Comparison of ENCODE assay signal across 1 cellular context in the genomic region with DNA sequence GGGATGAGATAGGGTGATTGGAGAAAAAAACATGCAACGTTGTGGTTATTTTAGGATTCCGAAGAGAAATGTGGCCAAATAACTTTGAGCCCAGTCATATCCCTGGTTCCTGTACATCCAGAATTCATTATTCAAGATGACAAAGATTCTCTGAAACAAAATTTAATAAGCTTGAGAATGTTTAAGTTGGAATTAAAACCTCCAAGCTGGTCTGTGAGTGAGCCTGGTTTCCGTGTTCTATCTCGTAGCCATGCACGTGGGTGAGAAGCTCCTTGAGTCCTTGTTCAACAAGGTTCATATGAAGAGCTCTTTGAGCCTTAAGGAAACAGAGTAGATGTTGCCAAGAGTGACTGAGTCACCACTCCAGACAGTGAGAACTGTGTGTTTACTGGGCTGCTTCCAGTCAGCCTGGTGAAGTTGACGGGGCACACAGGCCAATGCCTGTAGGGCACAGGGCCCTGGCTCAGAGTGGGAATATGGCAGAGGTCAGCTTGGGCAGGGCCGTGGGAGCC.
TF ChIP-seq lines count a peak whose summit lies in the region.

No MANE protein-coding gene starts in this region.

TF ChIP-seq in WTC11, 78 proteins besides CTCF, POLR2A, EP300 and RAD21 (continued from another document):
- TF ChIP-seq, protein P1, sequence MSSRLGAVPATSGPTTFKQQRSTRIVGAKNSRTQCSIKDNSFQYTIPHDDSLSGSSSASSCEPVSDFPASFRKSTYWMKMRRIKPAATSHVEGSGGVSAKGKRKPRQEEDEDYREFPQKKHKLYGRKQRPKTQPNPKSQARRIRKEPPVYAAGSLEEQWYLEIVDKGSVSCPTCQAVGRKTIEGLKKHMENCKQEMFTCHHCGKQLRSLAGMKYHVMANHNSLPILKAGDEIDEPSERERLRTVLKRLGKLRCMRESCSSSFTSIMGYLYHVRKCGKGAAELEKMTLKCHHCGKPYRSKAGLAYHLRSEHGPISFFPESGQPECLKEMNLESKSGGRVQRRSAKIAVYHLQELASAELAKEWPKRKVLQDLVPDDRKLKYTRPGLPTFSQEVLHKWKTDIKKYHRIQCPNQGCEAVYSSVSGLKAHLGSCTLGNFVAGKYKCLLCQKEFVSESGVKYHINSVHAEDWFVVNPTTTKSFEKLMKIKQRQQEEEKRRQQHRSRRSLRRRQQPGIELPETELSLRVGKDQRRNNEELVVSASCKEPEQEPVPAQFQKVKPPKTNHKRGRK (CRISPR knock-in tag; IDR thresholded peaks at IDR 0.05; ENCODE audit: borderline replicate concordance): no peak
- TF ChIP-seq, protein P2, sequence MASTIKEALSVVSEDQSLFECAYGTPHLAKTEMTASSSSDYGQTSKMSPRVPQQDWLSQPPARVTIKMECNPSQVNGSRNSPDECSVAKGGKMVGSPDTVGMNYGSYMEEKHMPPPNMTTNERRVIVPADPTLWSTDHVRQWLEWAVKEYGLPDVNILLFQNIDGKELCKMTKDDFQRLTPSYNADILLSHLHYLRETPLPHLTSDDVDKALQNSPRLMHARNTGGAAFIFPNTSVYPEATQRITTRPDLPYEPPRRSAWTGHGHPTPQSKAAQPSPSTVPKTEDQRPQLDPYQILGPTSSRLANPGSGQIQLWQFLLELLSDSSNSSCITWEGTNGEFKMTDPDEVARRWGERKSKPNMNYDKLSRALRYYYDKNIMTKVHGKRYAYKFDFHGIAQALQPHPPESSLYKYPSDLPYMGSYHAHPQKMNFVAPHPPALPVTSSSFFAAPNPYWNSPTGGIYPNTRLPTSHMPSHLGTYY (CRISPR knock-in tag; IDR thresholded peaks at IDR 0.05): no peak
- TF ChIP-seq, protein P3, sequence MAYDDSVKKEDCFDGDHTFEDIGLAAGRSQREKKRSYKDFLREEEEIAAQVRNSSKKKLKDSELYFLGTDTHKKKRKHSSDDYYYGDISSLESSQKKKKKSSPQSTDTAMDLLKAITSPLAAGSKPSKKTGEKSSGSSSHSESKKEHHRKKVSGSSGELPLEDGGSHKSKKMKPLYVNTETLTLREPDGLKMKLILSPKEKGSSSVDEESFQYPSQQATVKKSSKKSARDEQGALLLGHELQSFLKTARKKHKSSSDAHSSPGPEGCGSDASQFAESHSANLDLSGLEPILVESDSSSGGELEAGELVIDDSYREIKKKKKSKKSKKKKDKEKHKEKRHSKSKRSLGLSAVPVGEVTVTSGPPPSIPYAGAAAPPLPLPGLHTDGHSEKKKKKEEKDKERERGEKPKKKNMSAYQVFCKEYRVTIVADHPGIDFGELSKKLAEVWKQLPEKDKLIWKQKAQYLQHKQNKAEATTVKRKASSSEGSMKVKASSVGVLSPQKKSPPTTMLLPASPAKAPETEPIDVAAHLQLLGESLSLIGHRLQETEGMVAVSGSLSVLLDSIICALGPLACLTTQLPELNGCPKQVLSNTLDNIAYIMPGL (CRISPR knock-in tag; IDR thresholded peaks at IDR 0.05): no peak
- TF ChIP-seq, protein P4, sequence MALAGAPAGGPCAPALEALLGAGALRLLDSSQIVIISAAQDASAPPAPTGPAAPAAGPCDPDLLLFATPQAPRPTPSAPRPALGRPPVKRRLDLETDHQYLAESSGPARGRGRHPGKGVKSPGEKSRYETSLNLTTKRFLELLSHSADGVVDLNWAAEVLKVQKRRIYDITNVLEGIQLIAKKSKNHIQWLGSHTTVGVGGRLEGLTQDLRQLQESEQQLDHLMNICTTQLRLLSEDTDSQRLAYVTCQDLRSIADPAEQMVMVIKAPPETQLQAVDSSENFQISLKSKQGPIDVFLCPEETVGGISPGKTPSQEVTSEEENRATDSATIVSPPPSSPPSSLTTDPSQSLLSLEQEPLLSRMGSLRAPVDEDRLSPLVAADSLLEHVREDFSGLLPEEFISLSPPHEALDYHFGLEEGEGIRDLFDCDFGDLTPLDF (CRISPR knock-in tag; IDR thresholded peaks at IDR 0.05): no peak
- TF ChIP-seq SOX15 (CRISPR knock-in tag; IDR thresholded peaks at IDR 0.05) (no peak), SMAD3 (CRISPR knock-in tag; IDR thresholded peaks at IDR 0.05; ENCODE audit: borderline replicate concordance) (no peak), ELF4 (CRISPR knock-in tag; IDR thresholded peaks at IDR 0.05; ENCODE audit: low read depth) (no peak), GABPB1 (CRISPR knock-in tag; IDR thresholded peaks at IDR 0.05) (no peak), RELA (CRISPR knock-in tag; IDR thresholded peaks at IDR 0.05; ENCODE audit: borderline replicate concordance) (no peak)
- TF ChIP-seq, protein P5, sequence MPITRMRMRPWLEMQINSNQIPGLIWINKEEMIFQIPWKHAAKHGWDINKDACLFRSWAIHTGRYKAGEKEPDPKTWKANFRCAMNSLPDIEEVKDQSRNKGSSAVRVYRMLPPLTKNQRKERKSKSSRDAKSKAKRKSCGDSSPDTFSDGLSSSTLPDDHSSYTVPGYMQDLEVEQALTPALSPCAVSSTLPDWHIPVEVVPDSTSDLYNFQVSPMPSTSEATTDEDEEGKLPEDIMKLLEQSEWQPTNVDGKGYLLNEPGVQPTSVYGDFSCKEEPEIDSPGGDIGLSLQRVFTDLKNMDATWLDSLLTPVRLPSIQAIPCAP (CRISPR knock-in tag; IDR thresholded peaks at IDR 0.05): no peak
TF ChIP-seq in WTC11: peak in this region for 0.
